In the genomic region with DNA sequence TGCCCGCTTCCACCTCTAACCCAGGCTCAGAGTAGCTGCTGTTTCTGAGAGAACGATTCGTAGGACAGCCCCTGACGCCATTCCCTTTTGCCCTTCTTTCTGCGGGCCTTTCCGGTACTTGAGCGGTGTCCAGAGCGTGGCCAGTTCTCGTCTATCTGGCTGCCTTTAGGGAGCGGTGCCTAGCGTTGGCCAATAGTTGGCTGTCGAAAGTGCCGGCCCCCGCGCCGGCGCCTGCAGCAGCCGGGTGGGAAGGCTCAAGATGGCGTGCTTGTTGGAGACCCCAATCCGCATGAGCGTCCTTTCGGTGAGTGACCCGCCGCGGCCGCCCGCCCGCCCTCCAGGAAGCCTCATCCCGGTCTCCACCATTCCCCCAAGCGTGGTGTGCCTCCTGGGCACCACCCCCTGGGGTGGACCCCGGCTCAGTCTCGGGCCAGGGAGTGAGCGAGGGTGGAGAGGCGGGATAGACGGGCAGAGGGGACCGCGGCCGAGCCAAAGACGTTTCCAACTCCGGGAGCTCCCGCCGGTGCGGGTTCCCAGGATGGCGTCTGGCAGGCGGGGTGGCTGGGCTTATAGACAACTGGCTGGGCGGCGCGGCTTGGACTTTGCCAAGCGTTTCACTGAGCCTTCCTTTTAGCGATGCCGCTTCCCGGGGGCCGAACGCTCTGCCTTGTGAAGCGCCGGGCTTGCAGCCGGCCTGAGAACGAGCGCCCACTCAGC, we compare ENCODE assay signal across 7 cellular contexts. TPM values are rescaled to one million over a fixed set of nuclear protein-coding genes. Genes with fewer than 3 reads are reported as not detected.
DNase-seq lines count a peak whose midpoint lies in the region; ATAC-seq and TF ChIP-seq lines count a peak whose summit lies in the region.

A gene with protein sequence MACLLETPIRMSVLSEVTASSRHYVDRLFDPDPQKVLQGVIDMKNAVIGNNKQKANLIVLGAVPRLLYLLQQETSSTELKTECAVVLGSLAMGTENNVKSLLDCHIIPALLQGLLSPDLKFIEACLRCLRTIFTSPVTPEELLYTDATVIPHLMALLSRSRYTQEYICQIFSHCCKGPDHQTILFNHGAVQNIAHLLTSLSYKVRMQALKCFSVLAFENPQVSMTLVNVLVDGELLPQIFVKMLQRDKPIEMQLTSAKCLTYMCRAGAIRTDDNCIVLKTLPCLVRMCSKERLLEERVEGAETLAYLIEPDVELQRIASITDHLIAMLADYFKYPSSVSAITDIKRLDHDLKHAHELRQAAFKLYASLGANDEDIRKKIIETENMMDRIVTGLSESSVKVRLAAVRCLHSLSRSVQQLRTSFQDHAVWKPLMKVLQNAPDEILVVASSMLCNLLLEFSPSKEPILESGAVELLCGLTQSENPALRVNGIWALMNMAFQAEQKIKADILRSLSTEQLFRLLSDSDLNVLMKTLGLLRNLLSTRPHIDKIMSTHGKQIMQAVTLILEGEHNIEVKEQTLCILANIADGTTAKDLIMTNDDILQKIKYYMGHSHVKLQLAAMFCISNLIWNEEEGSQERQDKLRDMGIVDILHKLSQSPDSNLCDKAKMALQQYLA (plus strand): TSS at position 6 of the 717 bp plus-strand sequence. CDS start 254 bp downstream, at position 260.

- TF ChIP-seq CTCF in brain microvascular endothelial cell (IDR thresholded peaks at IDR 0.05; ENCODE audit: low read depth, low read length, missing control alignments) = no peak
- TF ChIP-seq CTCF in sigmoid colon (IDR thresholded peaks at IDR 0.05) = no peak

- H3K27ac ChIP-seq in brain microvascular endothelial cell = peak within 1 kb of the TSS; percentile 98
- no peak within 1 kb of the TSS for H3K27ac ChIP-seq in iPS DF 6.9 (ENCODE audit: low read length)
- peak within 1 kb of the TSS; percentile 95 to 99 (median 97) for H3K27ac ChIP-seq in sigmoid colon

- H3K27me3 ChIP-seq in brain microvascular endothelial cell (replicated peaks) (no peaks in the 10 kb centered on the region), iPS DF 6.9 (ENCODE audit: control insufficient read depth, insufficient read depth, low read length) (no peaks in the 10 kb centered on the region), sigmoid colon (no peaks in the 10 kb centered on the region)

- no peaks in the 10 kb centered on the region for H3K36me3 ChIP-seq in brain microvascular endothelial cell (replicated peaks)
- peaks cover under 1% of the 10 kb centered on the region; the same call in 1 of the 2 replicates for H3K36me3 ChIP-seq in iPS DF 6.9 (ENCODE audit: control insufficient read depth, insufficient read depth, low read length)
- H3K36me3 ChIP-seq in sigmoid colon = no peaks in the 10 kb centered on the region

- H3K4me1 ChIP-seq in iPS DF 6.9 (ENCODE audit: control insufficient read depth, insufficient read depth, low read length) (no peaks in the 10 kb centered on the region; the same call in 1 of the 2 replicates), sigmoid colon (peaks cover 0 to 31% (median 26%) of the 10 kb centered on the region in 4 donors)

- peak; percentile 55 for DNase-seq in ELR (ENCODE audit: low read depth)
- peak; percentile 64 for DNase-seq in HK-2 (ENCODE audit: unreplicated experiment)
- DNase-seq in SK-N-DZ (ENCODE audit: low spot score) = peak; percentile 77
- DNase-seq in brain microvascular endothelial cell = peak; percentile 40
- DNase-seq in iPS DF 6.9 (ENCODE audit: low read depth, low spot score) = no peak
- DNase-seq in sigmoid colon = peak; percentile 80

- in situ Hi-C loops in brain microvascular endothelial cell (cut with HindIII; ENCODE audit: low pct_ligation_motif_present, low sequenced_read_pairs) = no loop called here

- H3K4me3 ChIP-seq in brain microvascular endothelial cell (ENCODE audit: low read depth, low read length) (peak within 1 kb of the TSS; percentile 91), iPS DF 6.9 (ENCODE audit: low read length) (peak within 1 kb of the TSS; percentile 74), sigmoid colon (peak within 1 kb of the TSS; percentile 73 to 94 (median 87))

- H3K9me3 ChIP-seq in iPS DF 6.9 (ENCODE audit: control insufficient read depth, insufficient read depth, low read length) (no peaks in the 10 kb centered on the region), sigmoid colon (no peaks in the 10 kb centered on the region)

- intact Hi-C loops in sigmoid colon (cut with DNase I) = loop anchor here (2.0 to 10.0 kb wide), 4 partner anchors 13 to 647 kb away; a partner anchor contains a TSS

- TF ChIP-seq EP300 in sigmoid colon (IDR thresholded peaks at IDR 0.05) = no peak

- peak; percentile 51 for ATAC-seq in GM21360 (IDR thresholded peaks at IDR 0.05; ENCODE audit: unreplicated experiment)

- no CpG with 5 or more reads among the region's 59 CpGs for WGBS in iPS DF 6.9 (ENCODE audit: insufficient coverage, insufficient read length)
- 0 to 1% methylated on average over 59 of the region's 59 CpGs for WGBS in sigmoid colon, 2 donors

- TF ChIP-seq POLR2A in sigmoid colon (IDR thresholded peaks at IDR 0.05) = peak; percentile 54 to 59

RNA-seq across cellular contexts. Expression of the gene that starts here (rescaled TPM):
- polyA plus RNA-seq in SK-N-DZ (2014; cell fraction: cytosol; rRNA removed) = 31.7 and 33.8 TPM in 2 replicates
- polyA plus RNA-seq in SK-N-DZ (2014; cell fraction: nucleus; rRNA removed) = 40.3 and 42.4 TPM in 2 replicates
- total RNA-seq in sigmoid colon = 10 to 100 TPM; 67.6 to 75.0 (median 69.0) TPM
- 10 to 100 TPM; 12.0 to 25.7 (median 16.1) TPM for polyA plus RNA-seq in sigmoid colon
